11 cellular contexts compared by ENCODE assay signal in the genomic region with DNA sequence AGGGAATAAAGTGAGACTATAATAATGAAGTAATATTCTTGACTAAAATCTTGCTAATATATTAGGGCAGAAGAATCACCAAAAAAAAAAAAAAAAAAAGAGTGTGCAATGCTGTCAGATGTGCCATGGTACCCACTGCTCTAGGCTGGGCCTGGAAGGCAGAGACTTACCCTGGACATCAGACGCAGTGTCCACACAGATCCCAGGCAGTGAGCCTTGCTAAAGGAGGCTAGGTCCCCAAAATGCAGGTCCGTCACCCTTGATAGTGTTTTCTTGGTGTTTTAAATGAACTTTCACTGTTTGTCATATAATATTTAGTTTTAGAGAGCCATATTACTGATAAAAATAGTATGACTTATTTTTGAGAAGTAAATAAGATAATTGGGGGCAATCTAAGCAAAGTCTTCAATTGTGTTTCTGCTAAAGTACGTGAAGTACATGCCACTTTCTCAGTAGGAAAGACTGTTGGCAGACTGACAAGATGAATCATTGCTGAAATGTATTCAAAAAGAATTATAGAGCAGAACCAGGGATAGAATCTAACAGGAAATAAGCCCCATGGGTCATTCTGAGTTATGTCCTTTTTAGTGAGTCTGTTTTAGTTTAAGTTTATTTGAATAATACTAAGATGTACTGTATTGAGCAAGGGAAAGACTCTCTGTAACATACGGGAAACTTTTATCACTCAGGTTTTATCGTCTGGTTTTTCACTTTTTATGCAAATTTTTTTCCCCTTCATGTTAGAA.
DNase-seq lines count a peak whose midpoint lies in the region; ATAC-seq, FAIRE-seq and TF ChIP-seq lines count a peak whose summit lies in the region.
"Had no signal": no experiment of that assay in that cellular context is flagged by ENCODE, and none has a peak within 500 bp of the region (broad histone marks: within the 10 kb centered on the region; RNA-seq: fewer than 3 reads in every experiment).

No MANE protein-coding gene starts in this region.

- H3K4me1 Mint-ChIP-seq in stimulated activated effector memory CD8-positive, alpha-beta T cell treated with anti-CD3 and anti-CD28 coated beads, Interleukin-12 subunit alpha, Interleukin-12 subunit beta, amount 100 ng/mL, for 72 hours, result no peaks in the 10 kb centered on the region
- H3K4me1 Mint-ChIP-seq: stimulated activated naive CD8-positive, alpha-beta T cell treated with anti-CD3 and anti-CD28 coated beads, Interleukin-15, amount 100 ng/mL, for 72 hours had no signal

- intact Hi-C loops in right cardiac atrium (cut with DNase I), result no loop called here

- FAIRE-seq in GM12892 (lab: Jason Lieb, UNC), result no peak
- FAIRE-seq: small intestine had no signal

- no peaks in the 10 kb centered on the region for H3K36me3 Mint-ChIP-seq in stimulated activated effector memory CD8-positive, alpha-beta T cell treated with anti-CD3 and anti-CD28 coated beads, Interleukin-12 subunit alpha, Interleukin-12 subunit beta, amount 100 ng/mL, for 72 hours

- H3K9me3 Mint-ChIP-seq in stimulated activated effector memory CD8-positive, alpha-beta T cell treated with anti-CD3 and anti-CD28 coated beads, Interleukin-12 subunit alpha, Interleukin-12 subunit beta, amount 100 ng/mL, for 72 hours, result peaks cover 9% of the 10 kb centered on the region

- no peak overlapping the region for H3K27ac Mint-ChIP-seq in stimulated activated effector memory CD8-positive, alpha-beta T cell treated with anti-CD3 and anti-CD28 coated beads, Interleukin-12 subunit alpha, Interleukin-12 subunit beta, amount 100 ng/mL, for 72 hours
- H3K27ac Mint-ChIP-seq: stimulated activated naive CD8-positive, alpha-beta T cell treated with anti-CD3 and anti-CD28 coated beads, Interleukin-15, amount 100 ng/mL, for 72 hours had no signal

- WGBS in right cardiac atrium, result 41% methylated on average over 5 of the region's 5 CpGs

- no peak overlapping the region for H3K4me3 Mint-ChIP-seq in stimulated activated effector memory CD8-positive, alpha-beta T cell treated with anti-CD3 and anti-CD28 coated beads, Interleukin-12 subunit alpha, Interleukin-12 subunit beta, amount 100 ng/mL, for 72 hours
- H3K4me3 Mint-ChIP-seq: stimulated activated naive CD8-positive, alpha-beta T cell treated with anti-CD3 and anti-CD28 coated beads, Interleukin-15, amount 100 ng/mL, for 72 hours had no signal

- TF ChIP-seq POLR2A in GM12892 (IDR thresholded peaks at IDR 0.05; ENCODE audit: low read depth, low read length), result no peak

- H3K9me3 ChIP-seq in right cardiac atrium (ENCODE audit: control insufficient read depth, low read length), result no peaks in the 10 kb centered on the region
- H3K9me3 ChIP-seq: colonic mucosa had no signal

- ATAC-seq in HG02884 (IDR thresholded peaks at IDR 0.05; ENCODE audit: unreplicated experiment), result peak; percentile 66
- ATAC-seq in right cardiac atrium, result no peak
- ATAC-seq in stimulated activated effector memory CD8-positive, alpha-beta T cell treated with anti-CD3 and anti-CD28 coated beads, Interleukin-12 subunit alpha, Interleukin-12 subunit beta, amount 100 ng/mL, for 72 hours, result no peak
- ATAC-seq: stimulated activated naive CD8-positive, alpha-beta T cell treated with anti-CD3 and anti-CD28 coated beads, Interleukin-15, amount 100 ng/mL, for 72 hours had no signal

- H3K4me1 ChIP-seq in right cardiac atrium (ENCODE audit: control insufficient read depth, insufficient read depth, low read length), result peaks cover 2% of the 10 kb centered on the region
- H3K4me1 ChIP-seq: colonic mucosa had no signal

- no peak overlapping the region for H3K27ac ChIP-seq in right cardiac atrium (ENCODE audit: low read length)
- H3K27ac ChIP-seq: colonic mucosa had no signal

- DNase-seq in AG08396 (ENCODE audit: low spot score) (peak; percentile 34), amniotic epithelial cell (ENCODE audit: low read depth) (peak; percentile 92), iris pigment epithelial cell (ENCODE audit: low read depth) (peak; percentile 96), GM12892 (ENCODE audit: insufficient read length) (no peak), right cardiac atrium (no peak), 8988T (no peak)
- no peak for DNase-seq in stimulated activated effector memory CD8-positive, alpha-beta T cell treated with anti-CD3 and anti-CD28 coated beads, Interleukin-12 subunit alpha, Interleukin-12 subunit beta, amount 100 ng/mL, for 72 hours (ENCODE audit: low spot score in 2 of 2)
- DNase-seq: colonic mucosa; small intestine; stimulated activated naive CD8-positive, alpha-beta T cell treated with anti-CD3 and anti-CD28 coated beads, Interleukin-15, amount 100 ng/mL, for 72 hours had no signal

- no peak overlapping the region for H3K4me3 ChIP-seq in right cardiac atrium (ENCODE audit: low read length)
- H3K4me3 ChIP-seq: colonic mucosa had no signal

- H3K27me3 ChIP-seq in right cardiac atrium (ENCODE audit: control insufficient read depth, insufficient read depth), result no peaks in the 10 kb centered on the region
- H3K27me3 ChIP-seq: colonic mucosa had no signal

Comparison
In these comparisons a context has a peak if more than half of its experiments do, and no peak if none do; other contexts are left out.
1. DNase-seq: peak in AG08396 (single experiment), amniotic epithelial cell (single experiment) and iris pigment epithelial cell (single experiment); none in GM12892 (single experiment), right cardiac atrium (0 of 3), stimulated activated effector memory CD8-positive, alpha-beta T cell treated with anti-CD3 and anti-CD28 coated beads, Interleukin-12 subunit alpha, Interleukin-12 subunit beta, amount 100 ng/mL, for 72 hours (0 of 2) and 8988T (single experiment).